ENCODE assay signal across 7 cellular contexts in genomic region chr9:65674991-65675390, GRCh38. TPM values are rescaled to one million over a fixed set of nuclear protein-coding genes. Genes with fewer than 3 reads are reported as not detected.
DNase-seq lines count a peak whose midpoint lies in the region; ATAC-seq and TF ChIP-seq lines count a peak whose summit lies in the region.
"Not testable (repeated sequence)": the region's sequence is repeated elsewhere in the genome, so short reads cannot be mapped to it uniquely, and the experiment has no call there.

No MANE protein-coding gene starts in this region.

- H2AFZ ChIP-seq in HCT116 (ENCODE audit: low read depth, low read length, poor library complexity, severe bottlenecking), result not testable (repeated sequence)

- not testable (repeated sequence) for H3K4me3 ChIP-seq in HCT116 (replicated peaks in 1 of 2; ENCODE audit: low read depth in 1 of 2, low read length in 2 of 2)

- not testable (repeated sequence) for H3K4me2 ChIP-seq in HCT116 (ENCODE audit: low read length)

- not testable (repeated sequence) for H3K9ac ChIP-seq in HCT116 (ENCODE audit: low read length)

- ATAC-seq in HCT116; central memory CD8-positive, alpha-beta T cell (replicated peaks; ENCODE audit: extremely low read depth, poor library complexity, severe bottlenecking); naive thymus-derived CD8-positive, alpha-beta T cell: not testable (repeated sequence)

- H3K27me3 Mint-ChIP-seq in activated CD4-positive, alpha-beta memory T cell treated with anti-CD3 and anti-CD28 coated beads for 36 hours; activated naive CD4-positive, alpha-beta T cell treated with anti-CD3 and anti-CD28 coated beads for 36 hours (ENCODE audit: low read depth); central memory CD8-positive, alpha-beta T cell; immature natural killer cell (ENCODE audit: low read depth in 3 of 3); naive thymus-derived CD8-positive, alpha-beta T cell: not testable (repeated sequence)

- not testable (repeated sequence) for H3K9me3 Mint-ChIP-seq in activated CD4-positive, alpha-beta memory T cell treated with anti-CD3 and anti-CD28 coated beads for 36 hours; activated naive CD4-positive, alpha-beta T cell treated with anti-CD3 and anti-CD28 coated beads for 36 hours; central memory CD8-positive, alpha-beta T cell; immature natural killer cell; naive thymus-derived CD8-positive, alpha-beta T cell

- POLR2A ChIA-PET in HCT116 (lab: Charles Lee); activated CD4-positive, alpha-beta memory T cell treated with anti-CD3 and anti-CD28 coated beads for 36 hours (lab: Charles Lee); naive thymus-derived CD8-positive, alpha-beta T cell (lab: Charles Lee): not testable (repeated sequence)

- not testable (repeated sequence) for H3K4me1 ChIP-seq in HCT116 (ENCODE audit: control insufficient read depth in 1 of 2, insufficient read depth in 2 of 2, low read length in 2 of 2)

- DNase-seq in HCT116 (ENCODE audit: low read depth, low spot score); activated naive CD4-positive, alpha-beta T cell treated with anti-CD3 and anti-CD28 coated beads for 36 hours; central memory CD8-positive, alpha-beta T cell (ENCODE audit: low spot score in 2 of 2); immature natural killer cell; naive thymus-derived CD8-positive, alpha-beta T cell: not testable (repeated sequence)
- DNase-seq in activated CD4-positive, alpha-beta memory T cell treated with anti-CD3 and anti-CD28 coated beads for 36 hours, result peak; percentile 10
- DNase-seq in stimulated activated CD4-positive, alpha-beta T cell treated with anti-CD3 and anti-CD28 coated beads, Interleukin-12 subunit alpha, Interleukin-12 subunit beta, amount 100 ng/mL, for 4 hours, result peak; percentile 0

- not testable (repeated sequence) for TF ChIP-seq RAD21 in HCT116 (IDR thresholded peaks at IDR 0.05; ENCODE audit: low read depth)

- not testable (repeated sequence) for H4K20me1 ChIP-seq in HCT116 (ENCODE audit: insufficient read depth)

- not testable (repeated sequence) for H3K27me3 ChIP-seq in HCT116 (ENCODE audit: insufficient read depth, low read length)

- peak overlapping the region; percentile 8 for H3K4me3 Mint-ChIP-seq in activated CD4-positive, alpha-beta memory T cell treated with anti-CD3 and anti-CD28 coated beads for 36 hours
- peak overlapping the region; percentile 43 for H3K4me3 Mint-ChIP-seq in activated naive CD4-positive, alpha-beta T cell treated with anti-CD3 and anti-CD28 coated beads for 36 hours
- peak overlapping the region; percentile 67 for H3K4me3 Mint-ChIP-seq in central memory CD8-positive, alpha-beta T cell
- H3K4me3 Mint-ChIP-seq in immature natural killer cell, result peak overlapping the region; percentile 72 to 81 (median 76)
- H3K4me3 Mint-ChIP-seq in naive thymus-derived CD8-positive, alpha-beta T cell, result peak overlapping the region; percentile 46 to 82 (median 70)

- not testable (repeated sequence) for H3K36me3 Mint-ChIP-seq in activated CD4-positive, alpha-beta memory T cell treated with anti-CD3 and anti-CD28 coated beads for 36 hours; activated naive CD4-positive, alpha-beta T cell treated with anti-CD3 and anti-CD28 coated beads for 36 hours (ENCODE audit: low read depth); central memory CD8-positive, alpha-beta T cell (ENCODE audit: insufficient read depth); immature natural killer cell; naive thymus-derived CD8-positive, alpha-beta T cell

- RAD21 ChIA-PET in HCT116 (lab: Charles Lee; ENCODE audit: low non-redundant PET in 1 of 2, low total read pairs in 2 of 2, uncharacterized antibody in 2 of 2, unreplicated experiment in 2 of 2), result not testable (repeated sequence)

- intact Hi-C loops in HCT116 (cut with micrococcal nuclease); activated CD4-positive, alpha-beta memory T cell treated with anti-CD3 and anti-CD28 coated beads for 36 hours (cut with micrococcal nuclease); activated naive CD4-positive, alpha-beta T cell treated with anti-CD3 and anti-CD28 coated beads for 36 hours (cut with micrococcal nuclease): not testable (repeated sequence)

- not testable (repeated sequence) for H3K9me2 ChIP-seq in HCT116 (ENCODE audit: insufficient read depth)

- TSS peak; percentile 96 for BruUV-seq in HCT116 (replicated peaks; lab: Mats Ljungman, UMichigan)

- not testable (repeated sequence) for H3K79me2 ChIP-seq in HCT116 (ENCODE audit: insufficient read depth, low read length)

- TF ChIP-seq POLR2A in HCT116 (IDR thresholded peaks at IDR 0.05; ENCODE audit: borderline replicate concordance, extremely low read depth, insufficient read depth, insufficient read length), result not testable (repeated sequence)

- TF ChIP-seq CTCF in HCT116 (IDR thresholded peaks at IDR 0.05 in 2 of 3, conservative IDR thresholded peaks at IDR 0.05 in 1 of 3; ENCODE audit: borderline replicate concordance in 1 of 3, insufficient read depth in 1 of 3, low read depth in 2 of 3, low read length in 2 of 3), result not testable (repeated sequence)

- CTCF ChIA-PET in HCT116 (lab: Charles Lee); activated CD4-positive, alpha-beta memory T cell treated with anti-CD3 and anti-CD28 coated beads for 36 hours (lab: Charles Lee); activated naive CD4-positive, alpha-beta T cell treated with anti-CD3 and anti-CD28 coated beads for 36 hours (lab: Charles Lee): not testable (repeated sequence)

- not testable (repeated sequence) for H3K9me3 ChIP-seq in HCT116 (ENCODE audit: control insufficient read depth in 1 of 2, insufficient read depth in 1 of 2, low read depth in 1 of 2, low read length in 2 of 2)

- not testable (repeated sequence) for H3K4me1 Mint-ChIP-seq in activated CD4-positive, alpha-beta memory T cell treated with anti-CD3 and anti-CD28 coated beads for 36 hours (ENCODE audit: low read depth); activated naive CD4-positive, alpha-beta T cell treated with anti-CD3 and anti-CD28 coated beads for 36 hours (ENCODE audit: low read depth); central memory CD8-positive, alpha-beta T cell; naive thymus-derived CD8-positive, alpha-beta T cell
- peaks cover 4 to 12% of the 10 kb centered on the region in 2 donors for H3K4me1 Mint-ChIP-seq in immature natural killer cell

- H3K36me3 ChIP-seq in HCT116 (ENCODE audit: control insufficient read depth in 1 of 2, insufficient read depth in 2 of 2, low read length in 2 of 2), result not testable (repeated sequence)

- H3K27ac ChIP-seq in HCT116 (ENCODE audit: low read depth, low read length), result not testable (repeated sequence)

- H3K27ac Mint-ChIP-seq in activated CD4-positive, alpha-beta memory T cell treated with anti-CD3 and anti-CD28 coated beads for 36 hours; activated naive CD4-positive, alpha-beta T cell treated with anti-CD3 and anti-CD28 coated beads for 36 hours: not testable (repeated sequence)
- H3K27ac Mint-ChIP-seq in central memory CD8-positive, alpha-beta T cell (ENCODE audit: low read depth), result peak overlapping the region; percentile 5
- peak overlapping the region in 5 of 6 donors; percentile 42 to 78 (median 69) for H3K27ac Mint-ChIP-seq in immature natural killer cell
- peak overlapping the region in 8 of 10 donors; percentile 24 to 87 (median 70) for H3K27ac Mint-ChIP-seq in naive thymus-derived CD8-positive, alpha-beta T cell

RNA-seq across cellular contexts. Expression of gene ZNG1E, which starts 0.7 kb away (rescaled TPM):
- 84.9 TPM for total RNA-seq in HCT116 (2021; ENCODE audit: unreplicated experiment)
- polyA plus RNA-seq in HCT116 (2012), result 45.2 and 51.6 TPM in 2 replicates
- 10 to 100 TPM; 34.5 to 38.4 TPM for total RNA-seq in activated CD4-positive, alpha-beta memory T cell treated with anti-CD3 and anti-CD28 coated beads for 36 hours
- total RNA-seq in activated naive CD4-positive, alpha-beta T cell treated with anti-CD3 and anti-CD28 coated beads for 36 hours, result 10 to 100 TPM; 30.5 to 33.9 TPM
- 10 to 100 TPM in 1 of 3 donors, 1 to 10 TPM in 2; 7.9 to 16.7 (median 9.8) TPM for polyA plus RNA-seq in immature natural killer cell
- 10 to 100 TPM; 68.7 to 74.7 TPM for total RNA-seq in naive thymus-derived CD8-positive, alpha-beta T cell
- polyA plus RNA-seq in naive thymus-derived CD8-positive, alpha-beta T cell, result 10 to 100 TPM; 21.4 to 30.2 (median 27.1) TPM

Comparison
In these comparisons a context has a peak if more than half of its experiments do, and no peak if none do; other contexts are left out.
1. H3K4me3 Mint-ChIP-seq: peak in every context shown above with its lines; median percentile 76 in immature natural killer cell; 70 in naive thymus-derived CD8-positive, alpha-beta T cell; 67 in central memory CD8-positive, alpha-beta T cell; 43 in activated naive CD4-positive, alpha-beta T cell treated with anti-CD3 and anti-CD28 coated beads for 36 hours; 8 in activated CD4-positive, alpha-beta memory T cell treated with anti-CD3 and anti-CD28 coated beads for 36 hours.